ENCODE assay signal across 16 cellular contexts in the genomic region with DNA sequence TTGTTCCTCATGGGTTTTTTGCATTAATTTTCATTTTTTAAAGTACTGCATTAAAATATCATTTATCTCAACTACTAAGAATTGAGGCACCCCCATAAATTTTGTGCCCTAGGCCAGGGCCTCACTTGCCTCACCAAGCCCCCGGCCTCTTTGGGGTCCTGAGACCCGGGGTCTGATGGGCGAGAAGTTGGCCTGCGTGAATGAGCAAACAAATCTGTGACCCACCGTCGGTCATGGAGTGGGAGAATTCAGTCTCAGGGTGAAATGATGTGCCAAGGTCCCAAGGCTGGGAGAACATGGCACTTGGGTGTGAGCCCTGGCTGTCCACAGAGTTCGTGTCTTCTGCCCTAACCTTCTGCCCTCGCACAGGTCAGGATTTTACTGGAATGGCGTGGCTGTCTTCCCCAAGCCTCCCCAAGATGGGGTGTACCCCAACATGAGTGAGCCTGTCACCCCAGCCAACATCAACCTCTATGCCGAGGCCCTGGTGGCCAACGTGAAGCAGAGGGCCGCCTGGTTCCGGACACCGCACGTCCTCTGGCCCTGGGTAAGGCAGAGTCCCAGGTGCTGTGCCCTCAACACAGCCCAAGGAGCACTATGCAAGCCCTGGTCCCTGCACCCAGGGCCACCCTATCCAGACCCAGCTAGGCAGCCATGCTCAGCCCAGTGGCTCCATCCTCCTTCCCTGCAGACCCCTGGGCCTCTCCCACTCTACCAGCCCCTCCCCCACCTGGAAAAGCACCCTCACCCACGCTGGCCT. TPM values are rescaled to one million over a fixed set of nuclear protein-coding genes. Genes with fewer than 3 reads are reported as not detected.
DNase-seq lines count a peak whose midpoint lies in the region; ATAC-seq and TF ChIP-seq lines count a peak whose summit lies in the region.
"Had no signal": no experiment of that assay in that cellular context is flagged by ENCODE, and none has a peak within 500 bp of the region (broad histone marks: within the 10 kb centered on the region; RNA-seq: fewer than 3 reads in every experiment).

No MANE protein-coding gene starts in this region.

- H3K4me2 ChIP-seq in OCI-LY1 (ENCODE audit: low read length): no peak overlapping the region
- H3K4me2 ChIP-seq in neuronal stem cell (ENCODE audit: insufficient read depth, low read length, poor library complexity, severe bottlenecking): no peak overlapping the region
- H3K4me2 ChIP-seq: GM23338 had no signal

- H3K14ac ChIP-seq in neuronal stem cell (ENCODE audit: low read length): no peak overlapping the region

- H3K4ac ChIP-seq in neuronal stem cell (ENCODE audit: low read length): no peak overlapping the region

- H3K27me3 ChIP-seq in OCI-LY1 (ENCODE audit: insufficient read depth, low read length) (no peaks in the 10 kb centered on the region), neuronal stem cell (ENCODE audit: control insufficient read depth in 3 of 3, insufficient read depth in 3 of 3, low read depth in 1 of 3, low read length in 3 of 3) (no peaks in the 10 kb centered on the region), upper lobe of right lung (no peaks in the 10 kb centered on the region)

- intact Hi-C loops in upper lobe of right lung (cut with DNase I): no loop called here

- no peak overlapping the region for H2BK120ac ChIP-seq in neuronal stem cell (ENCODE audit: low read depth, low read length)

- no peaks in the 10 kb centered on the region for H3K4me1 Mint-ChIP-seq in stimulated activated naive CD8-positive, alpha-beta T cell treated with anti-CD3 and anti-CD28 coated beads, Interleukin-15, amount 100 ng/mL, for 72 hours
- H3K4me1 Mint-ChIP-seq in activated T-cell treated with anti-CD3 and anti-CD28 coated beads, Interleukin-2, amount 50 U/mL, for 24 hours (ENCODE audit: low read depth): no peaks in the 10 kb centered on the region
- H3K4me1 Mint-ChIP-seq: CD4-positive, alpha-beta memory T cell; GM23338 had no signal

- H2BK12ac ChIP-seq in neuronal stem cell (ENCODE audit: low read length): no peak overlapping the region

- H3K4me1 ChIP-seq in OCI-LY1 (ENCODE audit: insufficient read depth, low read length, severe bottlenecking) (peaks cover 33% of the 10 kb centered on the region), neuronal stem cell (ENCODE audit: control insufficient read depth in 2 of 2, insufficient read depth in 1 of 2, low read depth in 1 of 2, low read length in 2 of 2) (no peaks in the 10 kb centered on the region), upper lobe of right lung (no peaks in the 10 kb centered on the region)
- H3K4me1 ChIP-seq: HAP-1 had no signal

- no peaks in the 10 kb centered on the region for H3K36me3 ChIP-seq in OCI-LY1 (ENCODE audit: insufficient read depth, low read length)
- peaks cover 0 to 3% of the 10 kb centered on the region in 2 donors for H3K36me3 ChIP-seq in neuronal stem cell (replicated peaks in 1 of 2; ENCODE audit: control insufficient read depth in 2 of 2, insufficient read depth in 2 of 2, low read length in 2 of 2)
- peaks cover 30% of the 10 kb centered on the region for H3K36me3 ChIP-seq in upper lobe of right lung
- H3K36me3 ChIP-seq: HAP-1 had no signal

- peaks cover 76% of the 10 kb centered on the region for H3K36me3 Mint-ChIP-seq in activated T-cell treated with anti-CD3 and anti-CD28 coated beads, Interleukin-2, amount 50 U/mL, for 24 hours (ENCODE audit: low read depth)

- peak overlapping the region; percentile 33 to 50 for H3K27ac Mint-ChIP-seq in stimulated activated naive CD8-positive, alpha-beta T cell treated with anti-CD3 and anti-CD28 coated beads, Interleukin-15, amount 100 ng/mL, for 72 hours
- H3K27ac Mint-ChIP-seq in activated T-cell treated with anti-CD3 and anti-CD28 coated beads, Interleukin-2, amount 50 U/mL, for 24 hours: no peak overlapping the region
- H3K27ac Mint-ChIP-seq: GM23338 had no signal

- no peaks in the 10 kb centered on the region for H3K27me3 Mint-ChIP-seq in stimulated activated naive CD8-positive, alpha-beta T cell treated with anti-CD3 and anti-CD28 coated beads, Interleukin-15, amount 100 ng/mL, for 72 hours
- no peaks in the 10 kb centered on the region for H3K27me3 Mint-ChIP-seq in activated T-cell treated with anti-CD3 and anti-CD28 coated beads, Interleukin-2, amount 50 U/mL, for 24 hours
- H3K27me3 Mint-ChIP-seq: CD4-positive, alpha-beta memory T cell had no signal

- H4K91ac ChIP-seq in neuronal stem cell (ENCODE audit: low read depth, low read length, poor library complexity): no peak overlapping the region

- H3K4me3 Mint-ChIP-seq in stimulated activated naive CD8-positive, alpha-beta T cell treated with anti-CD3 and anti-CD28 coated beads, Interleukin-15, amount 100 ng/mL, for 72 hours: no peak overlapping the region
- H3K4me3 Mint-ChIP-seq in activated T-cell treated with anti-CD3 and anti-CD28 coated beads, Interleukin-2, amount 50 U/mL, for 24 hours: no peak overlapping the region
- H3K4me3 Mint-ChIP-seq: CD4-positive, alpha-beta memory T cell; GM23338 had no signal

- no peaks in the 10 kb centered on the region for H3K9me3 ChIP-seq in OCI-LY1 (ENCODE audit: low read length)
- H3K9me3 ChIP-seq in neuronal stem cell (replicated peaks in 1 of 2; ENCODE audit: control insufficient read depth in 2 of 2, insufficient read depth in 1 of 2, low read depth in 1 of 2, low read length in 2 of 2): no peaks in the 10 kb centered on the region
- no peaks in the 10 kb centered on the region for H3K9me3 ChIP-seq in upper lobe of right lung
- H3K9me3 ChIP-seq: HAP-1 had no signal

- H3K4me3 ChIP-seq in OCI-LY1 (ENCODE audit: low read depth, low read length, poor library complexity, severe bottlenecking) (no peak overlapping the region), neuronal stem cell (ENCODE audit: low read length in 2 of 2) (no peak overlapping the region), upper lobe of right lung (no peak overlapping the region)
- H3K4me3 ChIP-seq: GM23338, HAP-1 had no signal

- H2BK15ac ChIP-seq in neuronal stem cell (ENCODE audit: low read length): no peak overlapping the region

- no peaks in the 10 kb centered on the region for H3K9me3 Mint-ChIP-seq in stimulated activated naive CD8-positive, alpha-beta T cell treated with anti-CD3 and anti-CD28 coated beads, Interleukin-15, amount 100 ng/mL, for 72 hours
- H3K9me3 Mint-ChIP-seq in activated T-cell treated with anti-CD3 and anti-CD28 coated beads, Interleukin-2, amount 50 U/mL, for 24 hours: no peaks in the 10 kb centered on the region
- H3K9me3 Mint-ChIP-seq: CD4-positive, alpha-beta memory T cell; GM23338 had no signal

- no CpG with 5 or more reads among the region's 16 CpGs for WGBS in neuronal stem cell (ENCODE audit: extremely low coverage in 2 of 2, insufficient read length in 2 of 2, insufficient replicate concordance in 1 of 2), 2 donors

- H3K9ac ChIP-seq in OCI-LY1 (ENCODE audit: low read length) (no peak overlapping the region), neuronal stem cell (ENCODE audit: low read depth, low read length, poor library complexity) (no peak overlapping the region)

- H3K79me2 ChIP-seq in OCI-LY1 (ENCODE audit: insufficient read depth, low read length): no peaks in the 10 kb centered on the region

- H2BK5ac ChIP-seq in neuronal stem cell (ENCODE audit: low read length): peak overlapping the region; percentile 26

- H2AFZ ChIP-seq in OCI-LY1 (ENCODE audit: low read length) (no peak overlapping the region), neuronal stem cell (ENCODE audit: low read length) (no peak overlapping the region)
- H2AFZ ChIP-seq: GM23338 had no signal

- no peak for DNase-seq in stimulated activated naive CD8-positive, alpha-beta T cell treated with anti-CD3 and anti-CD28 coated beads, Interleukin-15, amount 100 ng/mL, for 72 hours
- DNase-seq in stimulated activated naive CD8-positive, alpha-beta T cell treated with anti-CD3 and anti-CD28 coated beads, Interleukin-15, Interleukin-2, amounts not matched to agents 100 U/mL and 50 U/mL, for 24 hours: no peak
- DNase-seq in neuronal stem cell (ENCODE audit: low spot score) (no peak), upper lobe of right lung (no peak), mesenteric fat pad (ENCODE audit: low spot score) (no peak)
- DNase-seq in activated T-cell treated with anti-CD3 and anti-CD28 coated beads, Interleukin-2, amount 50 U/mL, for 1 hour: no peak
- no peak for DNase-seq in activated T-cell treated with anti-CD3 and anti-CD28 coated beads, Interleukin-2, amount 50 U/mL, for 24 hours
- DNase-seq: C1 segment of cervical spinal cord; Calu3; CD4-positive, alpha-beta memory T cell; COR-L47; DMS53; DMS79 treated with DMSO at 0.1 percent for 48 hours had no signal

- H4K8ac ChIP-seq in neuronal stem cell (ENCODE audit: low read depth, low read length): no peak overlapping the region

- no peaks in the 10 kb centered on the region for H3K79me1 ChIP-seq in neuronal stem cell (ENCODE audit: low read depth, low read length)

- H4K20me1 ChIP-seq in OCI-LY1 (ENCODE audit: insufficient read depth, low read length): no peaks in the 10 kb centered on the region

- peak overlapping the region; percentile 42 for H3K18ac ChIP-seq in neuronal stem cell (ENCODE audit: low read length)

- H3K23ac ChIP-seq in neuronal stem cell (ENCODE audit: low read depth, low read length, poor library complexity): no peak overlapping the region

- TF ChIP-seq CTCF in OCI-LY1 (IDR thresholded peaks at IDR 0.05; ENCODE audit: low read length): no peak
- TF ChIP-seq CTCF in upper lobe of right lung (IDR thresholded peaks at IDR 0.05): no peak

- ATAC-seq in stimulated activated naive CD8-positive, alpha-beta T cell treated with anti-CD3 and anti-CD28 coated beads, Interleukin-15, amount 100 ng/mL, for 72 hours: no peak
- no peak for ATAC-seq in stimulated activated naive CD8-positive, alpha-beta T cell treated with anti-CD3 and anti-CD28 coated beads, Interleukin-15, Interleukin-2, amounts not matched to agents 100 U/mL and 50 U/mL, for 24 hours
- ATAC-seq in upper lobe of right lung: peak; percentile 5
- ATAC-seq: GM23338 had no signal

- no peaks in the 10 kb centered on the region for H3F3A ChIP-seq in OCI-LY1 (ENCODE audit: insufficient read depth, low read length)

- H3K27ac ChIP-seq in OCI-LY1 (ENCODE audit: low read depth, low read length, poor library complexity, severe bottlenecking): peak overlapping the region; percentile 90
- H3K27ac ChIP-seq in neuronal stem cell (replicated peaks; ENCODE audit: low read length): no peak overlapping the region
- H3K27ac ChIP-seq in upper lobe of right lung: no peak overlapping the region

- H2AK5ac ChIP-seq in neuronal stem cell (ENCODE audit: low read depth, low read length): peak overlapping the region; percentile 47

- no peaks in the 10 kb centered on the region for H3K9me2 ChIP-seq in OCI-LY1 (ENCODE audit: low read depth, low read length)

RNA-seq across cellular contexts. Expression of a gene that starts 18.0 kb away (rescaled TPM):
- polyA plus RNA-seq in neuronal stem cell (2013, experiment 1 of 2): 3.9 TPM
- 4.0 TPM for polyA plus RNA-seq in neuronal stem cell (2013, experiment 2 of 2)
- total RNA-seq in upper lobe of right lung: 39.6 TPM
- total RNA-seq in mesenteric fat pad: 33.1 TPM

RNA-seq across cellular contexts. Expression of a gene that starts 47.5 kb away (rescaled TPM):
- polyA plus RNA-seq in neuronal stem cell (2013, experiment 1 of 2): 198 TPM
- 203 TPM for polyA plus RNA-seq in neuronal stem cell (2013, experiment 2 of 2)
- total RNA-seq in upper lobe of right lung (235 TPM), mesenteric fat pad (234 TPM)
